ENCODE assay signal across 7 cellular contexts in genomic region chr17:81241648-81242420, GRCh38. TPM values are rescaled to one million over a fixed set of nuclear protein-coding genes. Genes with fewer than 3 reads are reported as not detected.
A peak's percentile ranks its signal among the peaks of the same experiment; 100 is the strongest.
DNase-seq lines count a peak whose midpoint lies in the region; ATAC-seq lines count a peak whose summit lies in the region.

No MANE protein-coding gene starts in this region.

- H3K9me3 Mint-ChIP-seq in central memory CD8-positive, alpha-beta T cell, result no peaks in the 10 kb centered on the region

- in situ Hi-C loops in G401 (cut with HindIII; ENCODE audit: low sequenced_read_pairs), result no loop called here

- peaks cover 18% of the 10 kb centered on the region for H3K36me3 Mint-ChIP-seq in central memory CD8-positive, alpha-beta T cell (ENCODE audit: insufficient read depth)

- DNase-seq in G401 (ENCODE audit: low spot score) (peak; percentile 40), Kasumi-1 (lab: John Stamatoyannopoulos, UW) (peak; percentile 57 to 61), mucosa of gallbladder (ENCODE audit: low spot score) (peak; percentile 32)
- DNase-seq in activated CD4-positive, alpha-beta T cell treated with anti-CD3 and anti-CD28 coated beads for 24 hours (ENCODE audit: low read depth in 2 of 2), result peak; percentile 36 to 42
- peak; percentile 49 to 54 for DNase-seq in central memory CD8-positive, alpha-beta T cell (ENCODE audit: low spot score in 2 of 2)
- DNase-seq in stimulated activated naive CD4-positive, alpha-beta T cell treated with Interleukin-2 at 50 U/mL for 16 hours (lab: John Stamatoyannopoulos, UW), result peak; percentile 52

- H3K4me3 Mint-ChIP-seq in central memory CD8-positive, alpha-beta T cell, result peak overlapping the region; percentile 59

- ATAC-seq in central memory CD8-positive, alpha-beta T cell (replicated peaks; ENCODE audit: extremely low read depth, poor library complexity, severe bottlenecking), result no peak
- no peak for ATAC-seq in HG02588 (IDR thresholded peaks at IDR 0.05; ENCODE audit: unreplicated experiment)

- H3K27me3 Mint-ChIP-seq in central memory CD8-positive, alpha-beta T cell, result no peaks in the 10 kb centered on the region

- peaks cover 17% of the 10 kb centered on the region for H3K4me1 Mint-ChIP-seq in central memory CD8-positive, alpha-beta T cell

- no peak overlapping the region for H3K27ac Mint-ChIP-seq in central memory CD8-positive, alpha-beta T cell (ENCODE audit: low read depth)

RNA-seq across cellular contexts. Expression of gene NDUFAF8, which starts 2.7 kb away (rescaled TPM):
- 151 and 156 TPM in 2 replicates for total RNA-seq in G401 (2014; rRNA removed; shearing (Covaris generic))
- total RNA-seq in mucosa of gallbladder, result 38.1 TPM

RNA-seq across cellular contexts. Expression of gene TEPSIN, which starts 3.0 kb away (rescaled TPM):
- total RNA-seq in G401 (2014; rRNA removed; shearing (Covaris generic)), result 14.4 and 18.1 TPM in 2 replicates
- total RNA-seq in mucosa of gallbladder, result 57.9 TPM

RNA-seq across cellular contexts. Expression of gene CEP131, which starts 19.1 kb away (rescaled TPM):
- 24.5 and 42.0 TPM in 2 replicates for total RNA-seq in G401 (2014; rRNA removed; shearing (Covaris generic))
- total RNA-seq in mucosa of gallbladder, result 12.7 TPM

RNA-seq across cellular contexts. Expression of gene SLC38A10, which starts 53.3 kb away (rescaled TPM):
- total RNA-seq in G401 (2014; rRNA removed; shearing (Covaris generic)), result 76.9 and 90.6 TPM in 2 replicates
- total RNA-seq in mucosa of gallbladder, result 135 TPM
